ENCODE assay signal across 8 cellular contexts in the genomic region with DNA sequence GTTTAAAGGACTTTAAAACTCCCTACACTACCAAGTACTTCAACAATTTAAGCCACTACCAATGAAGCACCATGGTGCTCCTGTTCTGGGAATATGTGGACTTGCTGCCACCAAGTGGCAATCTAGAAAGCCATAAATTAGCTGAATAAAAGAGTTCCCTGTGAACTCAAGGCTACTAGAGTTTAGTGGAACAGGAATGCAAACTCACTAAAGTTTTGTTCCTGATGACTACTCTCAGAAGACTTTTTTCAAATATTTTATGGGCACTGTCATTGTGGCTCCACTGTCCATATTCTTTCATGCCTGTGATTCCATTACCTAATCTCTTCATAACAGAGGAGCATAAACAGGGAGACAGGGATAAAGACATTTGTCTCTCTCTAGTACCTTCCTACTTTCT.
DNase-seq lines count a peak whose midpoint lies in the region; ATAC-seq and TF ChIP-seq lines count a peak whose summit lies in the region.

No MANE protein-coding gene starts in this region.

- TF ChIP-seq POLR2A in gastrocnemius medialis (IDR thresholded peaks at IDR 0.05) = no peak

- peak; percentile 48 to 76 (median 70) for TF ChIP-seq CTCF in gastrocnemius medialis (IDR thresholded peaks at IDR 0.05 in 4 of 5, conservative IDR thresholded peaks at IDR 0.05 in 1 of 5)

- intact Hi-C loops in gastrocnemius medialis (cut with DNase I; ENCODE audit: low total_unique reads) = loop anchor here (1.0 to 5.0 kb wide), 2 partner anchors 179 to 447 kb away; no protein-coding TSS in a partner anchor

- ATAC-seq in gastrocnemius medialis (peak; percentile 85 to 93), HG03159 (IDR thresholded peaks at IDR 0.05; ENCODE audit: unreplicated experiment) (no peak), HG02610 (IDR thresholded peaks at IDR 0.05; ENCODE audit: unreplicated experiment) (no peak)

- DNase-seq in DMS153 (lab: John Stamatoyannopoulos, UW) (peak; percentile 41), HS-5 (ENCODE audit: low read depth) (peak; percentile 85), NOMO-1 treated with DMSO at 0.1 percent for 48 hours (lab: John Stamatoyannopoulos, UW; ENCODE audit: unreplicated experiment) (peak; percentile 80), astrocyte of the hippocampus (ENCODE audit: low read depth, low spot score) (peak; percentile 92), hippocampal formation (lab: John Stamatoyannopoulos, UW) (peak; percentile 31 to 88), gastrocnemius medialis (peak; percentile 24 to 52)

- H3K27me3 ChIP-seq in gastrocnemius medialis = no peaks in the 10 kb centered on the region

- H3K36me3 ChIP-seq in gastrocnemius medialis = no peaks in the 10 kb centered on the region

- H3K4me1 ChIP-seq in gastrocnemius medialis = peaks cover 33 to 37% of the 10 kb centered on the region in 2 donors

- H3K27ac ChIP-seq in gastrocnemius medialis = peak overlapping the region in 3 of 4 donors; percentile 13 to 42 (median 33)

- no peak overlapping the region for H3K4me3 ChIP-seq in gastrocnemius medialis

- in situ Hi-C loops in gastrocnemius medialis (cut with MboI; ENCODE audit: low sequenced_read_pairs in 4 of 4) = loop anchor here (5.0 to 25.0 kb wide), 5 partner anchors 175 to 342 kb away; no protein-coding TSS in a partner anchor

- no peaks in the 10 kb centered on the region for H3K9me3 ChIP-seq in gastrocnemius medialis

Comparison
In these comparisons a context has a peak if more than half of its experiments do, and no peak if none do; other contexts are left out.
1. DNase-seq: peak in every context shown above with its lines; median percentile 92 in astrocyte of the hippocampus; 85 in HS-5; 80 in NOMO-1 treated with DMSO at 0.1 percent for 48 hours; 60 in hippocampal formation; 41 in DMS153; 38 in gastrocnemius medialis.
2. ATAC-seq: peak in gastrocnemius medialis (2 of 2); none in HG03159 (single experiment) and HG02610 (single experiment).